Comparison of ENCODE assay signal across 16 cellular contexts in genomic region chr7:73304612-73305382, GRCh38. TPM values are rescaled to one million over a fixed set of nuclear protein-coding genes. Genes with fewer than 3 reads are reported as not detected.
"Had no signal": no experiment of that assay in that cellular context is flagged by ENCODE, and none has a peak within 500 bp of the region (broad histone marks: within the 10 kb centered on the region; RNA-seq: fewer than 3 reads in every experiment).

No MANE protein-coding gene starts in this region.

RNA-seq across cellular contexts. Expression of gene TRIM50, which starts 23.1 kb away (rescaled TPM):
- total RNA-seq: activated T-cell treated with anti-CD3 and anti-CD28 coated beads, Interleukin-2, amount 50 U/mL, for 4 hours; activated T-helper 2 cell treated with anti-CD3 and anti-CD28 coated beads, Interferon-gamma antibody, Interleukin-2, Interleukin-4, amounts not matched to agents 10 μg/mL and 5 μg/mL and 100 μg/mL, durations not matched to agents 14 hours and 24 hours and 36 hours; cardiac septum; dermis microvascular lymphatic vessel endothelial cell; endothelial cell of umbilical vein; natural killer cell; T-helper 1 cell treated with Interleukin-12 subunit alpha and Interleukin-12 subunit beta and Interleukin-4 antibody, amounts not matched to agents 30 ng/mL and 1 ng/mL, for 36 hours; ureter had no signal
- polyA plus RNA-seq: endothelial cell of umbilical vein had no signal

RNA-seq across cellular contexts. Expression of gene FKBP6, which starts 23.2 kb away (rescaled TPM):
- total RNA-seq: activated T-cell treated with anti-CD3 and anti-CD28 coated beads, Interleukin-2, amount 50 U/mL, for 4 hours; activated T-helper 2 cell treated with anti-CD3 and anti-CD28 coated beads, Interferon-gamma antibody, Interleukin-2, Interleukin-4, amounts not matched to agents 10 μg/mL and 5 μg/mL and 100 μg/mL, durations not matched to agents 14 hours and 24 hours and 36 hours; body of pancreas; cardiac septum; dermis microvascular lymphatic vessel endothelial cell; endothelial cell of umbilical vein; esophagus muscularis mucosa; gastroesophageal sphincter; left cardiac atrium; liver; natural killer cell; psoas muscle; right cardiac atrium; subcutaneous adipose tissue; T-helper 1 cell treated with Interleukin-12 subunit alpha and Interleukin-12 subunit beta and Interleukin-4 antibody, amounts not matched to agents 30 ng/mL and 1 ng/mL, for 36 hours; ureter had no signal
- polyA plus RNA-seq: liver, psoas muscle, right cardiac atrium had no signal
